In genomic region chr1:32494196-32494595, GRCh38 we compare ENCODE assay signal across 1 cellular context.
A peak's percentile ranks its signal among the peaks of the same experiment; 100 is the strongest.
TF ChIP-seq lines count a peak whose summit lies in the region.

No MANE protein-coding gene starts in this region.

TF ChIP-seq in K562, 482 proteins besides CTCF, POLR2A, EP300 and RAD21 (continued from another document):
- peak; percentile 82 for TF ChIP-seq PRDM10 (IDR thresholded peaks at IDR 0.05; ENCODE audit: partially characterized antibody)
- TF ChIP-seq TCF3 (CRISPR knock-in tag; IDR thresholded peaks at IDR 0.05) = peak; percentile 84
- peak; percentile 15; the same call in 1 of the 2 replicates for TF ChIP-seq PKNOX1 (IDR thresholded peaks at IDR 0.05)
